In genomic region chr3:151511433-151511832, GRCh38 we compare ENCODE assay signal across 2 cellular contexts. TPM values are rescaled to one million over a fixed set of nuclear protein-coding genes. Genes with fewer than 3 reads are reported as not detected.
"Had no signal": no experiment of that assay in that cellular context is flagged by ENCODE, and none has a peak within 500 bp of the region (broad histone marks: within the 10 kb centered on the region; RNA-seq: fewer than 3 reads in every experiment).

No MANE protein-coding gene starts in this region.

RNA-seq across cellular contexts. Expression of gene IGSF10, which starts 50.6 kb away (rescaled TPM):
- total RNA-seq: HepG2 had no signal
- polyA plus RNA-seq: IgD-negative memory B cell had no signal
